ENCODE assay signal across 11 cellular contexts in the genomic region with DNA sequence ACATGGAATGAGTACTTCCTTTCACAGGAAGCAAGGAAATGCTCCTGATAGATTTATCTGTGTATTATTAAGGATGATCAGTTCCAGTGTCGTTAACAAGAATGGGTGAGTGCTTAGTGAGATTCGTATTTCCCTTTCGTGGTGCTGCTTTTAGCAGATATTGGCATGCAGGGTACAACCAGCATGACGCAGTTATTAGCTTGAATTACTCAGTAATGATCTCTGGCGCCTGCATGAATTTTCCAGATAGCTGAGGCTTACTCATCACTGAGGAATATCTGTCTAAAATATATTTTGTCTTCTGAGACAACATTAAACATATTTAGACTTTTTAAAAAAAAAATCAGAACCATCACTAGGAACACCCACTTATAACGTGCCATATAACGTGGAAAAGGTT. TPM values are rescaled to one million over a fixed set of nuclear protein-coding genes. Genes with fewer than 3 reads are reported as not detected.
DNase-seq lines count a peak whose midpoint lies in the region; ATAC-seq and TF ChIP-seq lines count a peak whose summit lies in the region.
"Not testable (repeated sequence)": the region's sequence is repeated elsewhere in the genome, so short reads cannot be mapped to it uniquely, and the experiment has no call there.
"Had no signal": no experiment of that assay in that cellular context is flagged by ENCODE, and none has a peak within 500 bp of the region (broad histone marks: within the 10 kb centered on the region; RNA-seq: fewer than 3 reads in every experiment).

No MANE protein-coding gene starts in this region.

- not testable (repeated sequence) for H3K27me3 ChIP-seq in RWPE2 (ENCODE audit: insufficient read depth, poor library complexity, severe bottlenecking); fibroblast of lung (ENCODE audit: control insufficient read depth, insufficient read depth, low read length); right cardiac atrium (ENCODE audit: control insufficient read depth, insufficient read depth); trophoblast cell (ENCODE audit: insufficient read depth, low read length)

- H3K18ac ChIP-seq in trophoblast cell (ENCODE audit: low read length): not testable (repeated sequence)

- not testable (repeated sequence) for TF ChIP-seq CTCF in RWPE2 (IDR thresholded peaks at IDR 0.05; ENCODE audit: poor library complexity, severe bottlenecking); astrocyte of the spinal cord (IDR thresholded peaks at IDR 0.05; ENCODE audit: low read depth, low read length); fibroblast of lung (conservative IDR thresholded peaks at IDR 0.05 in 1 of 2, IDR thresholded peaks at IDR 0.05 in 1 of 2; ENCODE audit: low read depth in 1 of 2, low read length in 2 of 2)

- DNase-seq in A172 (ENCODE audit: low spot score) (peak; percentile 26), EH (ENCODE audit: low read depth) (peak; percentile 94), HT1080 (ENCODE audit: low read depth) (peak; percentile 29), astrocyte of the spinal cord (ENCODE audit: low read depth, low spot score) (peak; percentile 78), fibroblast of lung (ENCODE audit: low read depth in 2 of 2) (peak; percentile 74 to 89), trophoblast cell (peak; percentile 71 to 72)
- not testable (repeated sequence) for DNase-seq in RWPE2 (ENCODE audit: low spot score); right cardiac atrium

- not testable (repeated sequence) for H4K8ac ChIP-seq in trophoblast cell (ENCODE audit: low read depth, low read length)

- H2BK5ac ChIP-seq in trophoblast cell (ENCODE audit: low read depth, low read length, poor library complexity): not testable (repeated sequence)

- not testable (repeated sequence) for H4K20me1 ChIP-seq in fibroblast of lung (ENCODE audit: control insufficient read depth, extremely low read depth, insufficient read depth, low read length)

- H4K12ac ChIP-seq in trophoblast cell (ENCODE audit: low read depth, low read length): not testable (repeated sequence)

- not testable (repeated sequence) for H3K14ac ChIP-seq in trophoblast cell (ENCODE audit: low read length)

- H3K79me2 ChIP-seq in fibroblast of lung (ENCODE audit: control insufficient read depth, insufficient read depth, low read length); trophoblast cell (ENCODE audit: control insufficient read depth, insufficient read depth, low read length, poor library complexity): not testable (repeated sequence)

- H2BK120ac ChIP-seq in trophoblast cell (ENCODE audit: insufficient read depth, low read length, poor library complexity): not testable (repeated sequence)

- not testable (repeated sequence) for H2AFZ ChIP-seq in fibroblast of lung (ENCODE audit: low read length); trophoblast cell (ENCODE audit: insufficient read depth, low read length, poor library complexity)

- H3K27ac ChIP-seq in RWPE2 (ENCODE audit: poor library complexity, severe bottlenecking) (peak overlapping the region; percentile 52), fibroblast of lung (ENCODE audit: insufficient read depth, low read length) (peak overlapping the region; percentile 57)
- not testable (repeated sequence) for H3K27ac ChIP-seq in right cardiac atrium (ENCODE audit: low read length); trophoblast cell (ENCODE audit: low read depth, low read length)

- not testable (repeated sequence) for H3K9me3 ChIP-seq in RWPE2 (ENCODE audit: severe bottlenecking); fibroblast of lung (ENCODE audit: control insufficient read depth, insufficient read depth, low read depth, low read length); right cardiac atrium (ENCODE audit: control insufficient read depth, low read length); trophoblast cell (ENCODE audit: insufficient read depth, low read depth, low read length)

- H3K36me3 ChIP-seq in RWPE2 (ENCODE audit: low read depth); fibroblast of lung (ENCODE audit: control insufficient read depth, insufficient read depth, low read length); trophoblast cell (ENCODE audit: control insufficient read depth in 1 of 2, insufficient read depth in 2 of 2, low read length in 2 of 2): not testable (repeated sequence)

- H3K4me3 ChIP-seq in RWPE2 (ENCODE audit: severe bottlenecking); astrocyte of the spinal cord (ENCODE audit: low read depth, low read length); fibroblast of lung (replicated peaks in 1 of 4; ENCODE audit: control extremely low read depth in 1 of 4, insufficient read depth in 1 of 4, low read depth in 3 of 4, low read length in 4 of 4); right cardiac atrium (ENCODE audit: low read length); trophoblast cell (ENCODE audit: low read depth, low read length): not testable (repeated sequence)

- ATAC-seq in RWPE2 (ENCODE audit: low read depth) (peak; percentile 83), right cardiac atrium (peak; percentile 29 to 41)

- not testable (repeated sequence) for H4K91ac ChIP-seq in trophoblast cell (ENCODE audit: low read depth, low read length)

- H2BK12ac ChIP-seq in trophoblast cell (ENCODE audit: low read length): not testable (repeated sequence)

- in situ Hi-C loops in astrocyte of the spinal cord (cut with HindIII; ENCODE audit: low sequenced_read_pairs): not testable (repeated sequence)

- not testable (repeated sequence) for H2AK5ac ChIP-seq in trophoblast cell (ENCODE audit: low read length)

- not testable (repeated sequence) for H3K79me1 ChIP-seq in trophoblast cell (ENCODE audit: low read length)

- H3K4ac ChIP-seq in trophoblast cell (ENCODE audit: low read depth, low read length): not testable (repeated sequence)

- intact Hi-C loops in right cardiac atrium (cut with DNase I): not testable (repeated sequence)

- 51% methylated on average over 7 of the region's 7 CpGs for WGBS in right cardiac atrium
- WGBS in trophoblast cell (ENCODE audit: extremely low coverage, insufficient coverage, insufficient read length): no CpG with 5 or more reads among the region's 7 CpGs

- H3K4me2 ChIP-seq in fibroblast of lung (ENCODE audit: extremely low read depth, insufficient read depth, low read length); trophoblast cell (ENCODE audit: low read length): not testable (repeated sequence)

- H3K23ac ChIP-seq in trophoblast cell (ENCODE audit: low read length): not testable (repeated sequence)

- not testable (repeated sequence) for H3K4me1 ChIP-seq in RWPE2 (ENCODE audit: insufficient read depth, poor library complexity, severe bottlenecking); fibroblast of lung (ENCODE audit: control insufficient read depth, extremely low read depth, insufficient read depth, low read length); right cardiac atrium (ENCODE audit: control insufficient read depth, insufficient read depth, low read length); trophoblast cell (ENCODE audit: control insufficient read depth in 1 of 2, insufficient read depth in 2 of 2, low read length in 2 of 2)

- not testable (repeated sequence) for H3K9ac ChIP-seq in fibroblast of lung (ENCODE audit: insufficient read depth, low read length); trophoblast cell (ENCODE audit: low read length)

RNA-seq across cellular contexts. Expression of gene TMEM50A, which starts 33.6 kb away (rescaled TPM):
- total RNA-seq in A172 (2014; rRNA removed; shearing (Covaris generic)): 70.5 and 78.7 TPM in 2 replicates
- total RNA-seq in HT1080 (2014; rRNA removed; shearing (Covaris generic)): 100 and 114 TPM in 2 replicates
- 100 and 102 TPM in 2 replicates for polyA plus RNA-seq in HT1080 (2015; cell fraction: cytosol; rRNA removed)
- polyA plus RNA-seq in HT1080 (2015; cell fraction: nucleus; rRNA removed): 52.0 and 53.0 TPM in 2 replicates
- total RNA-seq in fibroblast of lung (117 and 141 TPM in 2 replicates), right cardiac atrium (100 to 1,000 TPM in 2 of 4 donors, 10 to 100 TPM in 2; 83.9 to 106 (median 98.6) TPM)
- polyA plus RNA-seq in fibroblast of lung (118 and 186 TPM in 2 replicates), right cardiac atrium (120 TPM)
- 111 and 189 TPM in 2 replicates for polyA plus RNA-seq in fibroblast of lung (2012)
- 8.5 and 18.4 TPM in 2 replicates for polyA minus RNA-seq in fibroblast of lung (ENCODE audit: low replicate concordance)
- polyA plus RNA-seq in trophoblast cell (2013): 114 and 116 TPM in 2 replicates

RNA-seq across cellular contexts. Expression of gene RHCE, which starts 48.9 kb away (rescaled TPM):
- 0.38 TPM in 1 of 2 replicates, not detected in the other for total RNA-seq in A172 (2014; rRNA removed; shearing (Covaris generic))
- total RNA-seq in HT1080 (2014; rRNA removed; shearing (Covaris generic)): 0.16 TPM in 1 of 2 replicates, not detected in the other
- polyA plus RNA-seq in HT1080 (2015; cell fraction: cytosol; rRNA removed): 0.40 and 0.51 TPM in 2 replicates
- polyA plus RNA-seq in HT1080 (2015; cell fraction: nucleus; rRNA removed): 0.50 TPM in 1 of 2 replicates, not detected in the other
- total RNA-seq in fibroblast of lung: 0.26 and 0.50 TPM in 2 replicates
- polyA plus RNA-seq in fibroblast of lung: 0.38 and 1.2 TPM in 2 replicates
- 0.48 and 1.5 TPM in 2 replicates for polyA plus RNA-seq in fibroblast of lung (2012)
- polyA minus RNA-seq in fibroblast of lung (ENCODE audit: low replicate concordance): not detected in 2 replicates
- under 1 TPM; 0.54 to 0.70 (median 0.59) TPM for total RNA-seq in right cardiac atrium
- 0.43 TPM for polyA plus RNA-seq in right cardiac atrium
- 0.49 and 0.69 TPM in 2 replicates for polyA plus RNA-seq in trophoblast cell (2013)
- total RNA-seq: activated CD8-positive, alpha-beta memory T cell treated with anti-CD3 and anti-CD28 coated beads, Interleukin-2, amount 10 ng/mL, durations not matched to agents 7 days and 5 days; neural crest cell; posterior vena cava had no signal

RNA-seq across cellular contexts. Expression of gene MACO1, which starts 58.9 kb away (rescaled TPM):
- 12.4 and 12.6 TPM in 2 replicates for total RNA-seq in A172 (2014; rRNA removed; shearing (Covaris generic))
- 10.5 and 10.7 TPM in 2 replicates for total RNA-seq in HT1080 (2014; rRNA removed; shearing (Covaris generic))
- 8.0 and 8.1 TPM in 2 replicates for polyA plus RNA-seq in HT1080 (2015; cell fraction: cytosol; rRNA removed)
- polyA plus RNA-seq in HT1080 (2015; cell fraction: nucleus; rRNA removed): 10.2 and 10.7 TPM in 2 replicates
- total RNA-seq in fibroblast of lung (16.9 and 17.5 TPM in 2 replicates), right cardiac atrium (10 to 100 TPM; 16.1 to 20.2 (median 17.4) TPM)
- polyA plus RNA-seq in fibroblast of lung (12.4 and 14.2 TPM in 2 replicates), right cardiac atrium (8.8 TPM)
- 11.1 and 12.0 TPM in 2 replicates for polyA plus RNA-seq in fibroblast of lung (2012)
- 0.48 and 1.9 TPM in 2 replicates for polyA minus RNA-seq in fibroblast of lung (ENCODE audit: low replicate concordance)
- 26.7 and 26.9 TPM in 2 replicates for polyA plus RNA-seq in trophoblast cell (2013)
